ENCODE assay signal across 1 cellular context in the genomic region with DNA sequence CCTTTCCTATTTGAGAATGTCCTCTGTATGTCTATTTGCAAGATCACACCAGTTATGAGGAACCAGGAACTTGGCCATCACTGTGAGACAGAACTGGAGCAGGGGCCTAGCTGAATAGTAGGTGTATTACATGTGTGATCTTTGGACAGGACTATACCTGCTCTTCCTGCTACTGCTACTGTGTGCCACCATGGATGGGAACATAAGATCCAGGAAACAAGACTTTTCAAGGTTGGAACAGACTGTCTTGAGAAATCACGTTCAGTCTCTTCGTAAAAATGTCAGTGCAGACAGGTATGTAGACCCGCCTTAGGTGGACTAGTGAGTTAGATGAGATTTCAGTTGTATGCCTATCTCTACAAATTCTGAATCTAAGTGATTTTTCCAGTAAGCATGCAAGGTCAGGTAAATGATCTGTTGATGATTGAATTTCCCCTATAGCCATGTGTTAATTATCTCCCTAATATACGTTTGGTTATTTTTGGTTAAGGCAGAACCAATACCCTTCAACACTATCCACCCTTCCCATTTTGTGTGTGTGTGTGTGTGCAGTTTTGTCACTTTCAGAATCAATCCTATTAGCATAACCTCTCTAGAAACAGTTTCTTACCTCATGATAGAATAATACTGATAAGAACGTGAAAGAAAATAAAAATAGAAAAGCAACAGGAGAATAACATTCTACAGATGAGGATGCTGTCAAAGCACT.
TF ChIP-seq lines count a peak whose summit lies in the region.

No MANE protein-coding gene starts in this region.

TF ChIP-seq in HepG2, 621 proteins besides CTCF, POLR2A, EP300 and RAD21 (continued from another document and continues in another):
- TF ChIP-seq, protein P1, sequence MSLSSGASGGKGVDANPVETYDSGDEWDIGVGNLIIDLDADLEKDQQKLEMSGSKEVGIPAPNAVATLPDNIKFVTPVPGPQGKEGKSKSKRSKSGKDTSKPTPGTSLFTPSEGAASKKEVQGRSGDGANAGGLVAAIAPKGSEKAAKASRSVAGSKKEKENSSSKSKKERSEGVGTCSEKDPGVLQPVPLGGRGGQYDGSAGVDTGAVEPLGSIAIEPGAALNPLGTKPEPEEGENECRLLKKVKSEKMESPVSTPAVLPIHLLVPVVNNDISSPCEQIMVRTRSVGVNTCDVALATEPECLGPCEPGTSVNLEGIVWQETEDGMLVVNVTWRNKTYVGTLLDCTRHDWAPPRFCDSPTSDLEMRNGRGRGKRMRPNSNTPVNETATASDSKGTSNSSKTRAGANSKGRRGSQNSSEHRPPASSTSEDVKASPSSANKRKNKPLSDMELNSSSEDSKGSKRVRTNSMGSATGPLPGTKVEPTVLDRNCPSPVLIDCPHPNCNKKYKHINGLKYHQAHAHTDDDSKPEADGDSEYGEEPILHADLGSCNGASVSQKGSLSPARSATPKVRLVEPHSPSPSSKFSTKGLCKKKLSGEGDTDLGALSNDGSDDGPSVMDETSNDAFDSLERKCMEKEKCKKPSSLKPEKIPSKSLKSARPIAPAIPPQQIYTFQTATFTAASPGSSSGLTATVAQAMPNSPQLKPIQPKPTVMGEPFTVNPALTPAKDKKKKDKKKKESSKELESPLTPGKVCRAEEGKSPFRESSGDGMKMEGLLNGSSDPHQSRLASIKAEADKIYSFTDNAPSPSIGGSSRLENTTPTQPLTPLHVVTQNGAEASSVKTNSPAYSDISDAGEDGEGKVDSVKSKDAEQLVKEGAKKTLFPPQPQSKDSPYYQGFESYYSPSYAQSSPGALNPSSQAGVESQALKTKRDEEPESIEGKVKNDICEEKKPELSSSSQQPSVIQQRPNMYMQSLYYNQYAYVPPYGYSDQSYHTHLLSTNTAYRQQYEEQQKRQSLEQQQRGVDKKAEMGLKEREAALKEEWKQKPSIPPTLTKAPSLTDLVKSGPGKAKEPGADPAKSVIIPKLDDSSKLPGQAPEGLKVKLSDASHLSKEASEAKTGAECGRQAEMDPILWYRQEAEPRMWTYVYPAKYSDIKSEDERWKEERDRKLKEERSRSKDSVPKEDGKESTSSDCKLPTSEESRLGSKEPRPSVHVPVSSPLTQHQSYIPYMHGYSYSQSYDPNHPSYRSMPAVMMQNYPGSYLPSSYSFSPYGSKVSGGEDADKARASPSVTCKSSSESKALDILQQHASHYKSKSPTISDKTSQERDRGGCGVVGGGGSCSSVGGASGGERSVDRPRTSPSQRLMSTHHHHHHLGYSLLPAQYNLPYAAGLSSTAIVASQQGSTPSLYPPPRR (CRISPR knock-in tag; IDR thresholded peaks at IDR 0.05; ENCODE audit: borderline replicate concordance), result no peak
- TF ChIP-seq AGO2 (optimal IDR thresholded peaks at IDR 0.05; ENCODE audit: low read depth, low read length) (peak; percentile 95), SIX1 (CRISPR knock-in tag; IDR thresholded peaks at IDR 0.05; ENCODE audit: borderline replicate concordance) (no peak), CHD2 (IDR thresholded peaks at IDR 0.05; ENCODE audit: low read depth, low read length) (no peak), CEBPB (IDR thresholded peaks at IDR 0.05; ENCODE audit: borderline replicate concordance, low read depth, low read length) (no peak), RFX3 (CRISPR knock-in tag; IDR thresholded peaks at IDR 0.05) (no peak), ZNF326 (CRISPR knock-in tag; IDR thresholded peaks at IDR 0.05; ENCODE audit: borderline replicate concordance) (no peak), KLF16 (CRISPR knock-in tag; IDR thresholded peaks at IDR 0.05) (0 out of 4 replicates have a peak, but pooled peaks of 1 of the 2 experiments have one; percentile 2), ZFY (CRISPR knock-in tag; IDR thresholded peaks at IDR 0.05) (peak; percentile 35; the same call in 1 of the 2 replicates), ZNF331 (CRISPR knock-in tag; IDR thresholded peaks at IDR 0.05) (0 out of 2 replicates have a peak, but pooled peaks have one; percentile 14), ZNF333 (CRISPR knock-in tag; IDR thresholded peaks at IDR 0.05; ENCODE audit: borderline replicate concordance) (no peak), NAIF1 (CRISPR knock-in tag; IDR thresholded peaks at IDR 0.05; ENCODE audit: borderline replicate concordance) (no peak), SMYD3 (CRISPR knock-in tag; IDR thresholded peaks at IDR 0.05) (0 out of 2 replicates have a peak, but pooled peaks have one; percentile 63), ZFYVE20 (CRISPR knock-in tag; IDR thresholded peaks at IDR 0.05; ENCODE audit: borderline replicate concordance, low read depth) (no peak), SSRP1 (CRISPR knock-in tag; IDR thresholded peaks at IDR 0.05) (peak; percentile 96), SMARCC2 (IDR thresholded peaks at IDR 0.05) (no peak), REPIN1 (CRISPR knock-in tag; IDR thresholded peaks at IDR 0.05; ENCODE audit: borderline replicate concordance, low read depth) (0 out of 2 replicates have a peak, but pooled peaks have one; percentile 9), ZNF773 (CRISPR knock-in tag; IDR thresholded peaks at IDR 0.05; ENCODE audit: borderline replicate concordance) (no peak), ZNF619 (CRISPR knock-in tag; IDR thresholded peaks at IDR 0.05) (no peak), HDAC1 (CRISPR knock-in tag; IDR thresholded peaks at IDR 0.05) (no peak), TOE1 (CRISPR knock-in tag; IDR thresholded peaks at IDR 0.05) (0 out of 2 replicates have a peak, but pooled peaks have one; percentile 38), POGZ (CRISPR knock-in tag; IDR thresholded peaks at IDR 0.05) (no peak), ZNF484 (CRISPR knock-in tag; IDR thresholded peaks at IDR 0.05; ENCODE audit: borderline replicate concordance, low read depth) (no peak), RBM22 (optimal IDR thresholded peaks at IDR 0.05; ENCODE audit: low read length) (peak; percentile 98), IRF2 (CRISPR knock-in tag; IDR thresholded peaks at IDR 0.05) (no peak), ZFP36L2 (CRISPR knock-in tag; IDR thresholded peaks at IDR 0.05) (no peak), ZFP37 (CRISPR knock-in tag; IDR thresholded peaks at IDR 0.05; ENCODE audit: borderline replicate concordance) (no peak), ZC3H4 (CRISPR knock-in tag; IDR thresholded peaks at IDR 0.05; ENCODE audit: borderline replicate concordance) (peak; percentile 94), ZFX (CRISPR knock-in tag; IDR thresholded peaks at IDR 0.05; ENCODE audit: low read depth) (0 out of 2 replicates have a peak, but pooled peaks have one; percentile 30), RBM39 (IDR thresholded peaks at IDR 0.05; ENCODE audit: low read depth, low read length, poor library complexity, severe bottlenecking) (no peak), PAF1 (CRISPR knock-in tag; IDR thresholded peaks at IDR 0.05) (peak; percentile 96), HDAC2 (CRISPR knock-in tag; IDR thresholded peaks at IDR 0.05) (no peak), MED1 (CRISPR knock-in tag; IDR thresholded peaks at IDR 0.05) (peak; percentile 17; the same call in 1 of the 2 replicates), ZNF616 (CRISPR knock-in tag; IDR thresholded peaks at IDR 0.05; ENCODE audit: low read depth) (no peak), RAD51 (IDR thresholded peaks at IDR 0.05; ENCODE audit: borderline replicate concordance) (no peak), MAFK (conservative IDR thresholded peaks at IDR 0.05 in 1 of 2, IDR thresholded peaks at IDR 0.05 in 1 of 2; ENCODE audit: low read length in 2 of 2) (no peak), ZFP62 (CRISPR knock-in tag; IDR thresholded peaks at IDR 0.05) (no peak), SRSF1 (optimal IDR thresholded peaks at IDR 0.05; ENCODE audit: low read depth, low read length) (no peak), ASH2L (IDR thresholded peaks at IDR 0.05; ENCODE audit: insufficient read length, low read depth, low read length) (no peak), MAZ (IDR thresholded peaks at IDR 0.05; ENCODE audit: borderline replicate concordance, low read depth, low read length) (no peak), MAZ (CRISPR knock-in tag; IDR thresholded peaks at IDR 0.05; ENCODE audit: low read depth) (0 out of 2 replicates have a peak, but pooled peaks have one; percentile 10), PHF21A (CRISPR knock-in tag; IDR thresholded peaks at IDR 0.05) (no peak), EZH2 (conservative IDR thresholded peaks at IDR 0.05; ENCODE audit: low read depth, low read length) (no peak), MAF1 (CRISPR knock-in tag; IDR thresholded peaks at IDR 0.05; ENCODE audit: borderline replicate concordance) (0 out of 2 replicates have a peak, but pooled peaks have one; percentile 40), GPN1 (CRISPR knock-in tag; IDR thresholded peaks at IDR 0.05; ENCODE audit: borderline replicate concordance) (no peak), RXRB (CRISPR knock-in tag; IDR thresholded peaks at IDR 0.05; ENCODE audit: borderline replicate concordance) (no peak), KMT2B (CRISPR knock-in tag; IDR thresholded peaks at IDR 0.05) (0 out of 2 replicates have a peak, but pooled peaks have one; percentile 14), HNF4A (CRISPR knock-in tag; IDR thresholded peaks at IDR 0.05) (peak; percentile 44; the same call in 1 of the 2 replicates), ZNF10 (CRISPR knock-in tag; IDR thresholded peaks at IDR 0.05; ENCODE audit: borderline replicate concordance, low read depth) (no peak), HNRNPL (IDR thresholded peaks at IDR 0.05; ENCODE audit: low read depth, low read length) (0 out of 2 replicates have a peak, but pooled peaks have one; percentile 20), FOXA1 (IDR thresholded peaks at IDR 0.05) (no peak), FOXA1 (CRISPR knock-in tag; IDR thresholded peaks at IDR 0.05) (no peak)
- TF ChIP-seq, protein P2, sequence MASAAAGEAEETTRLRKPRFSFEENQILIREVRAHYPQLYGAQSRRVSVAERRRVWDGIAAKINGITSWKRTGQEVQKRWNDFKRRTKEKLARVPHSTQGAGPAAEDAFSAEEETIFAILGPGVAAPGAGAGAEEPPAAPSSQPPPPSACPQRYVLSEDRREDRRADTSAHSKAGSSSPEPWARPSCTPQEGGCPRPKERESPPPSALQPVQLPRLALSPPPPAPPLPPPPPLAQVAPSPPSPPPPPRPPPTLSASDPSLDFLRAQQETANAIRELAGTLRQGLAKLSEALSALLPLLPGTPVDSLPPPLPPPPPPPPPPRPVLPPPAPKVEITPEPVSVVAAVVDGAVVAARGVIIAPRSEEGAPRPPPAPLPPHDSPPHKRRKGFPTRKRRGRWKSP (CRISPR knock-in tag; IDR thresholded peaks at IDR 0.05), result 0 out of 2 replicates have a peak, but pooled peaks have one; percentile 29
- TF ChIP-seq, protein P3, sequence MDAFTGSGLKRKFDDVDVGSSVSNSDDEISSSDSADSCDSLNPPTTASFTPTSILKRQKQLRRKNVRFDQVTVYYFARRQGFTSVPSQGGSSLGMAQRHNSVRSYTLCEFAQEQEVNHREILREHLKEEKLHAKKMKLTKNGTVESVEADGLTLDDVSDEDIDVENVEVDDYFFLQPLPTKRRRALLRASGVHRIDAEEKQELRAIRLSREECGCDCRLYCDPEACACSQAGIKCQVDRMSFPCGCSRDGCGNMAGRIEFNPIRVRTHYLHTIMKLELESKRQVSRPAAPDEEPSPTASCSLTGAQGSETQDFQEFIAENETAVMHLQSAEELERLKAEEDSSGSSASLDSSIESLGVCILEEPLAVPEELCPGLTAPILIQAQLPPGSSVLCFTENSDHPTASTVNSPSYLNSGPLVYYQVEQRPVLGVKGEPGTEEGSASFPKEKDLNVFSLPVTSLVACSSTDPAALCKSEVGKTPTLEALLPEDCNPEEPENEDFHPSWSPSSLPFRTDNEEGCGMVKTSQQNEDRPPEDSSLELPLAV (CRISPR knock-in tag; conservative IDR thresholded peaks at IDR 0.05; ENCODE audit: low read depth), result 0 out of 2 replicates have a peak, but pooled peaks have one; percentile 68
- TF ChIP-seq, protein P4, sequence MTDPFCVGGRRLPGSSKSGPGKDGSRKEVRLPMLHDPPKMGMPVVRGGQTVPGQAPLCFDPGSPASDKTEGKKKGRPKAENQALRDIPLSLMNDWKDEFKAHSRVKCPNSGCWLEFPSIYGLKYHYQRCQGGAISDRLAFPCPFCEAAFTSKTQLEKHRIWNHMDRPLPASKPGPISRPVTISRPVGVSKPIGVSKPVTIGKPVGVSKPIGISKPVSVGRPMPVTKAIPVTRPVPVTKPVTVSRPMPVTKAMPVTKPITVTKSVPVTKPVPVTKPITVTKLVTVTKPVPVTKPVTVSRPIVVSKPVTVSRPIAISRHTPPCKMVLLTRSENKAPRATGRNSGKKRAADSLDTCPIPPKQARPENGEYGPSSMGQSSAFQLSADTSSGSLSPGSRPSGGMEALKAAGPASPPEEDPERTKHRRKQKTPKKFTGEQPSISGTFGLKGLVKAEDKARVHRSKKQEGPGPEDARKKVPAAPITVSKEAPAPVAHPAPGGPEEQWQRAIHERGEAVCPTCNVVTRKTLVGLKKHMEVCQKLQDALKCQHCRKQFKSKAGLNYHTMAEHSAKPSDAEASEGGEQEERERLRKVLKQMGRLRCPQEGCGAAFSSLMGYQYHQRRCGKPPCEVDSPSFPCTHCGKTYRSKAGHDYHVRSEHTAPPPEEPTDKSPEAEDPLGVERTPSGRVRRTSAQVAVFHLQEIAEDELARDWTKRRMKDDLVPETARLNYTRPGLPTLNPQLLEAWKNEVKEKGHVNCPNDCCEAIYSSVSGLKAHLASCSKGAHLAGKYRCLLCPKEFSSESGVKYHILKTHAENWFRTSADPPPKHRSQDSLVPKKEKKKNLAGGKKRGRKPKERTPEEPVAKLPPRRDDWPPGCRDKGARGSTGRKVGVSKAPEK (CRISPR knock-in tag; IDR thresholded peaks at IDR 0.05; ENCODE audit: borderline replicate concordance), result no peak
- TF ChIP-seq, protein P5, sequence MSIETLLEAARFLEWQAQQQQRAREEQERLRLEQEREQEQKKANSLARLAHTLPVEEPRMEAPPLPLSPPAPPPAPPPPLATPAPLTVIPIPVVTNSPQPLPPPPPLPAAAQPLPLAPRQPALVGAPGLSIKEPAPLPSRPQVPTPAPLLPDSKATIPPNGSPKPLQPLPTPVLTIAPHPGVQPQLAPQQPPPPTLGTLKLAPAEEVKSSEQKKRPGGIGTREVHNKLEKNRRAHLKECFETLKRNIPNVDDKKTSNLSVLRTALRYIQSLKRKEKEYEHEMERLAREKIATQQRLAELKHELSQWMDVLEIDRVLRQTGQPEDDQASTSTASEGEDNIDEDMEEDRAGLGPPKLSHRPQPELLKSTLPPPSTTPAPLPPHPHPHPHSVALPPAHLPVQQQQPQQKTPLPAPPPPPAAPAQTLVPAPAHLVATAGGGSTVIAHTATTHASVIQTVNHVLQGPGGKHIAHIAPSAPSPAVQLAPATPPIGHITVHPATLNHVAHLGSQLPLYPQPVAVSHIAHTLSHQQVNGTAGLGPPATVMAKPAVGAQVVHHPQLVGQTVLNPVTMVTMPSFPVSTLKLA (IDR thresholded peaks at IDR 0.05), result no peak
- TF ChIP-seq, protein P6, sequence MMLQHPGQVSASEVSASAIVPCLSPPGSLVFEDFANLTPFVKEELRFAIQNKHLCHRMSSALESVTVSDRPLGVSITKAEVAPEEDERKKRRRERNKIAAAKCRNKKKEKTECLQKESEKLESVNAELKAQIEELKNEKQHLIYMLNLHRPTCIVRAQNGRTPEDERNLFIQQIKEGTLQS (CRISPR knock-in tag; IDR thresholded peaks at IDR 0.05), result no peak
- TF ChIP-seq, protein P7, sequence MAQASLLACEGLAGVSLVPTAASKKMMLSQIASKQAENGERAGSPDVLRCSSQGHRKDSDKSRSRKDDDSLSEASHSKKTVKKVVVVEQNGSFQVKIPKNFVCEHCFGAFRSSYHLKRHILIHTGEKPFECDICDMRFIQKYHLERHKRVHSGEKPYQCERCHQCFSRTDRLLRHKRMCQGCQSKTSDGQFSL (CRISPR knock-in tag; IDR thresholded peaks at IDR 0.05), result no peak
